ENCODE assay signal across 8 cellular contexts in genomic region chr6:63637865-63638445, GRCh38. TPM values are rescaled to one million over a fixed set of nuclear protein-coding genes. Genes with fewer than 3 reads are reported as not detected.
DNase-seq lines count a peak whose midpoint lies in the region; ATAC-seq and TF ChIP-seq lines count a peak whose summit lies in the region.

No MANE protein-coding gene starts in this region.

- no peaks in the 10 kb centered on the region for H3K27me3 ChIP-seq in CD8-positive, alpha-beta T cell (ENCODE audit: insufficient read depth, low read length)
- no peaks in the 10 kb centered on the region for H3K27me3 ChIP-seq in breast epithelium
- no peaks in the 10 kb centered on the region for H3K27me3 ChIP-seq in esophagus squamous epithelium

- no peak for TF ChIP-seq CTCF in CD8-positive, alpha-beta T cell (IDR thresholded peaks at IDR 0.05)
- TF ChIP-seq CTCF in breast epithelium (IDR thresholded peaks at IDR 0.05) (no peak), esophagus squamous epithelium (IDR thresholded peaks at IDR 0.05) (no peak)

- ATAC-seq in CD8-positive, alpha-beta T cell: no peak
- no peak for ATAC-seq in natural killer cell treated with Interleukin-12 subunit alpha and Interleukin-12 subunit beta and Interleukin-15 and Interleukin-18, amount 100 ng/mL, for 72 hours
- ATAC-seq in HG03439 (IDR thresholded peaks at IDR 0.05; ENCODE audit: unreplicated experiment): no peak
- ATAC-seq in HG03469 (IDR thresholded peaks at IDR 0.05; ENCODE audit: unreplicated experiment): no peak

- no peaks in the 10 kb centered on the region for H3K9me3 Mint-ChIP-seq in CD8-positive, alpha-beta T cell
- H3K9me3 Mint-ChIP-seq in IgD-negative memory B cell: no peaks in the 10 kb centered on the region
- H3K9me3 Mint-ChIP-seq in natural killer cell treated with Interleukin-12 subunit alpha and Interleukin-12 subunit beta and Interleukin-15 and Interleukin-18, amount 100 ng/mL, for 72 hours: no peaks in the 10 kb centered on the region

- H3K27ac Mint-ChIP-seq in CD8-positive, alpha-beta T cell: peak overlapping the region; percentile 55
- peak overlapping the region in 1 of 3 donors; percentile 98 for H3K27ac Mint-ChIP-seq in IgD-negative memory B cell
- H3K27ac Mint-ChIP-seq in natural killer cell treated with Interleukin-12 subunit alpha and Interleukin-12 subunit beta and Interleukin-15 and Interleukin-18, amount 100 ng/mL, for 72 hours: peak overlapping the region in 1 of 2 donors; percentile 97

- no peak overlapping the region for H3K4me3 ChIP-seq in CD8-positive, alpha-beta T cell (ENCODE audit: low read depth, low read length)
- H3K4me3 ChIP-seq in breast epithelium: peak overlapping the region in 2 of 3 donors; percentile 90 to 91
- H3K4me3 ChIP-seq in esophagus squamous epithelium: peak overlapping the region in 2 of 4 donors; percentile 80 to 95

- H3K4me1 Mint-ChIP-seq in CD8-positive, alpha-beta T cell (ENCODE audit: low read depth): peaks cover 69% of the 10 kb centered on the region
- H3K4me1 Mint-ChIP-seq in IgD-negative memory B cell: peaks cover 34 to 47% (median 40%) of the 10 kb centered on the region in 3 donors
- H3K4me1 Mint-ChIP-seq in natural killer cell treated with Interleukin-12 subunit alpha and Interleukin-12 subunit beta and Interleukin-15 and Interleukin-18, amount 100 ng/mL, for 72 hours (ENCODE audit: low read depth in 2 of 2): peaks cover 38 to 56% of the 10 kb centered on the region in 2 donors

- peaks cover 45% of the 10 kb centered on the region for H3K4me1 ChIP-seq in CD8-positive, alpha-beta T cell (ENCODE audit: insufficient read depth, low read length)
- H3K4me1 ChIP-seq in breast epithelium (peaks cover 0 to 16% of the 10 kb centered on the region in 2 donors), esophagus squamous epithelium (peaks cover 0 to 73% (median 32%) of the 10 kb centered on the region in 3 donors)

- POLR2A ChIA-PET in CD8-positive, alpha-beta T cell (lab: Charles Lee): interaction anchor here (0.6 kb wide), 1 partner anchor 85 kb away, joined by 3 read pairs; no protein-coding TSS in a partner anchor

- H3K36me3 ChIP-seq in CD8-positive, alpha-beta T cell (ENCODE audit: insufficient read depth, low read length): no peaks in the 10 kb centered on the region
- H3K36me3 ChIP-seq in breast epithelium (no peaks in the 10 kb centered on the region), esophagus squamous epithelium (peaks cover 0 to 9% (median 0%) of the 10 kb centered on the region in 3 donors)

- H3K36me3 Mint-ChIP-seq in CD8-positive, alpha-beta T cell: peaks cover 18% of the 10 kb centered on the region
- no peaks in the 10 kb centered on the region for H3K36me3 Mint-ChIP-seq in IgD-negative memory B cell
- peaks cover 6% of the 10 kb centered on the region for H3K36me3 Mint-ChIP-seq in natural killer cell treated with Interleukin-12 subunit alpha and Interleukin-12 subunit beta and Interleukin-15 and Interleukin-18, amount 100 ng/mL, for 72 hours

- no peaks in the 10 kb centered on the region for H3K9me3 ChIP-seq in CD8-positive, alpha-beta T cell (ENCODE audit: low read length)
- no peaks in the 10 kb centered on the region for H3K9me3 ChIP-seq in breast epithelium
- no peaks in the 10 kb centered on the region for H3K9me3 ChIP-seq in esophagus squamous epithelium

- H3K27ac ChIP-seq in CD8-positive, alpha-beta T cell (ENCODE audit: low read depth, low read length): no peak overlapping the region
- H3K27ac ChIP-seq in breast epithelium: no peak overlapping the region
- H3K27ac ChIP-seq in esophagus squamous epithelium: no peak overlapping the region

- TF ChIP-seq POLR2A in breast epithelium (IDR thresholded peaks at IDR 0.05) (no peak), esophagus squamous epithelium (IDR thresholded peaks at IDR 0.05) (no peak)

- intact Hi-C loops in CD8-positive, alpha-beta T cell (cut with DNase I, micrococcal nuclease): loop anchor here in 1 of 2 experiments (2.0 to 10.0 kb wide), 3 partner anchors 15 to 79 kb away; no protein-coding TSS in a partner anchor
- intact Hi-C loops in breast epithelium (cut with DNase I; ENCODE audit: low total_unique reads): no loop called here
- intact Hi-C loops in esophagus squamous epithelium (cut with DNase I): no loop called here

- DNase-seq in CD8-positive, alpha-beta T cell: no peak
- DNase-seq in breast epithelium (ENCODE audit: low spot score in 2 of 2) (no peak), anterior cingulate cortex (lab: John Stamatoyannopoulos, UW) (no peak), esophagus squamous epithelium (lab: John Stamatoyannopoulos, UW) (no peak)
- no peak for DNase-seq in natural killer cell treated with Interleukin-12 subunit alpha and Interleukin-12 subunit beta and Interleukin-15 and Interleukin-18, amount 100 ng/mL, for 72 hours (ENCODE audit: low spot score)

- H3K27me3 Mint-ChIP-seq in CD8-positive, alpha-beta T cell (ENCODE audit: low read depth): no peaks in the 10 kb centered on the region
- H3K27me3 Mint-ChIP-seq in IgD-negative memory B cell: no peaks in the 10 kb centered on the region
- no peaks in the 10 kb centered on the region for H3K27me3 Mint-ChIP-seq in natural killer cell treated with Interleukin-12 subunit alpha and Interleukin-12 subunit beta and Interleukin-15 and Interleukin-18, amount 100 ng/mL, for 72 hours

- peak overlapping the region; percentile 98 for H3K4me3 Mint-ChIP-seq in CD8-positive, alpha-beta T cell
- H3K4me3 Mint-ChIP-seq in IgD-negative memory B cell: peak overlapping the region; percentile 12 to 95 (median 49)
- H3K4me3 Mint-ChIP-seq in natural killer cell treated with Interleukin-12 subunit alpha and Interleukin-12 subunit beta and Interleukin-15 and Interleukin-18, amount 100 ng/mL, for 72 hours: peak overlapping the region; percentile 97

- WGBS in esophagus squamous epithelium, 2 donors: 28 to 36% methylated on average over 2 of the region's 2 CpGs

- CTCF ChIA-PET in CD8-positive, alpha-beta T cell (lab: Charles Lee): no interaction called here

RNA-seq across cellular contexts. Expression of gene PHF3, which starts 2.4 kb away (rescaled TPM):
- 100 to 1,000 TPM; 123 to 126 TPM for total RNA-seq in CD8-positive, alpha-beta T cell
- 36.6 TPM for polyA plus RNA-seq in IgD-negative memory B cell
- total RNA-seq in breast epithelium: 100 to 1,000 TPM in 1 of 3 donors, 10 to 100 TPM in 2; 76.0 to 110 (median 90.4) TPM
- 10 to 100 TPM; 34.8 to 48.9 TPM for total RNA-seq in natural killer cell treated with Interleukin-12 subunit alpha and Interleukin-12 subunit beta and Interleukin-15 and Interleukin-18, amount 100 ng/mL, for 72 hours
- 10 to 100 TPM; 17.6 to 53.2 (median 26.7) TPM for total RNA-seq in esophagus squamous epithelium
